In the genomic region with DNA sequence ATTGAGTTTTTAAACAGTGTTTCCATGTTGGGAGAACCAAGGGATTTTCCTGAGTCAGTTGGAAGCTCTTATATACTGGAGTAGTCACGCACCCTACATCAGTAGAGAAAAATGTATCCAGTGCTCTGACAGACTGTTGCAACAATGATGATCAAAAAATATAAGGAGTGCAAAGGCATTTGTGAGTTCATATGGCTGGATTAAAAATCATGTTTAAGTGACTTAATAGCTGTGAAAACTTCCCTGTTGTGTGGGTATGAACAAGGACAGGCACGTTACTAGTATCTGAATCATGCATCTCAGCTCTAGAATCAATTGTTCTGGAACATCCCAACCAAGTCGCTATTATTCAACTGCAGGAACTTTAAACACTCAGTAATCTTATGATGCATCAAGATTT, we compare ENCODE assay signal across 19 cellular contexts.
"Had no signal": no experiment of that assay in that cellular context is flagged by ENCODE, and none has a peak within 500 bp of the region (broad histone marks: within the 10 kb centered on the region; RNA-seq: fewer than 3 reads in every experiment).

No MANE protein-coding gene starts in this region.

- H3K4me1 Mint-ChIP-seq: stimulated activated effector memory CD8-positive, alpha-beta T cell treated with anti-CD3 and anti-CD28 coated beads, Interleukin-12 subunit alpha, Interleukin-12 subunit beta, amount 100 ng/mL, for 72 hours had no signal

- H3K36me3 Mint-ChIP-seq: activated naive CD8-positive, alpha-beta T cell treated with anti-CD3 and anti-CD28 coated beads, Interleukin-2, amount 10 ng/mL, durations not matched to agents 7 days and 5 days had no signal

- H3K27ac ChIP-seq: cardiac muscle cell, psoas muscle, right lobe of liver had no signal

- H3K9me3 ChIP-seq: psoas muscle, right lobe of liver had no signal

- H3K27me3 Mint-ChIP-seq: type B pancreatic cell had no signal

- H3K4me1 ChIP-seq: psoas muscle, right lobe of liver had no signal

- H3K9me3 Mint-ChIP-seq: stimulated activated effector memory CD8-positive, alpha-beta T cell treated with anti-CD3 and anti-CD28 coated beads, Interleukin-12 subunit alpha, Interleukin-12 subunit beta, amount 100 ng/mL, for 72 hours had no signal

- DNase-seq: activated CD4-positive, alpha-beta T cell treated with anti-CD3 and anti-CD28 coated beads, Interleukin-2, amount 50 U/mL, for 48 hours; activated CD4-positive, CD25-positive, alpha-beta regulatory T cell treated with anti-CD3 and anti-CD28 coated beads, Interleukin-2, amount 50 U/mL, for 72 hours; activated CD8-positive, alpha-beta memory T cell treated with anti-CD3 and anti-CD28 coated beads, Interleukin-2, amount 10 ng/mL, durations not matched to agents 7 days and 5 days; activated gamma-delta T cell; activated naive CD8-positive, alpha-beta T cell treated with anti-CD3 and anti-CD28 coated beads, Interleukin-2, amount 10 ng/mL, durations not matched to agents 7 days and 5 days; activated T-cell treated with anti-CD3 and anti-CD28 coated beads, Interleukin-2, amount 50 U/mL, for 48 hours; aorta; immature natural killer cell; left cardiac atrium; naive thymus-derived CD4-positive, alpha-beta T cell; nucleus accumbens; psoas muscle; right lobe of liver; substantia nigra; SW 1271 had no signal

- H3K27me3 ChIP-seq: cardiac muscle cell, right lobe of liver had no signal

- H3K4me3 Mint-ChIP-seq: activated CD8-positive, alpha-beta memory T cell treated with anti-CD3 and anti-CD28 coated beads, Interleukin-2, amount 10 ng/mL, durations not matched to agents 7 days and 5 days; activated naive CD8-positive, alpha-beta T cell treated with anti-CD3 and anti-CD28 coated beads, Interleukin-2, amount 10 ng/mL, durations not matched to agents 7 days and 5 days; immature natural killer cell; naive thymus-derived CD4-positive, alpha-beta T cell; stimulated activated effector memory CD8-positive, alpha-beta T cell treated with anti-CD3 and anti-CD28 coated beads, Interleukin-12 subunit alpha, Interleukin-12 subunit beta, amount 100 ng/mL, for 72 hours; type B pancreatic cell had no signal

- H3K4me3 ChIP-seq: cardiac muscle cell, lung, psoas muscle, right lobe of liver had no signal

- H3K27ac Mint-ChIP-seq: activated CD8-positive, alpha-beta memory T cell treated with anti-CD3 and anti-CD28 coated beads, Interleukin-2, amount 10 ng/mL, durations not matched to agents 7 days and 5 days; activated naive CD8-positive, alpha-beta T cell treated with anti-CD3 and anti-CD28 coated beads, Interleukin-2, amount 10 ng/mL, durations not matched to agents 7 days and 5 days; immature natural killer cell; naive thymus-derived CD4-positive, alpha-beta T cell; stimulated activated effector memory CD8-positive, alpha-beta T cell treated with anti-CD3 and anti-CD28 coated beads, Interleukin-12 subunit alpha, Interleukin-12 subunit beta, amount 100 ng/mL, for 72 hours; type B pancreatic cell had no signal

- H3K36me3 ChIP-seq: right lobe of liver had no signal
